1 cellular context compared by ENCODE assay signal in genomic region chr9:69762527-69762926, GRCh38.
TF ChIP-seq lines count a peak whose summit lies in the region.

No MANE protein-coding gene starts in this region.

TF ChIP-seq in GM23338, 12 proteins besides CTCF, POLR2A, EP300 and RAD21 (continued from another document):
- TF ChIP-seq ZNF462 (CRISPR knock-in tag; IDR thresholded peaks at IDR 0.05) (no peak), ZNF331 (CRISPR knock-in tag; IDR thresholded peaks at IDR 0.05; ENCODE audit: low read depth) (no peak), EZH2 (IDR thresholded peaks at IDR 0.05; ENCODE audit: low read depth, unreplicated experiment) (no peak), POLR2AphosphoS5 (IDR thresholded peaks at IDR 0.05; ENCODE audit: low read depth) (no peak), STAT1 (IDR thresholded peaks at IDR 0.05; ENCODE audit: unreplicated experiment) (no peak), REST (IDR thresholded peaks at IDR 0.05; ENCODE audit: unreplicated experiment) (no peak), ETS1 (IDR thresholded peaks at IDR 0.05) (no peak), NANOG (IDR thresholded peaks at IDR 0.05; ENCODE audit: borderline replicate concordance) (no peak), EZH2phosphoT487 (IDR thresholded peaks at IDR 0.05; ENCODE audit: unreplicated experiment) (no peak), ZNF114 (CRISPR knock-in tag; IDR thresholded peaks at IDR 0.05) (no peak)
TF ChIP-seq in GM23338: peak in this region for 0.
